Comparison of ENCODE assay signal across 1 cellular context in genomic region chr6:150245148-150245547, GRCh38.
TF ChIP-seq lines count a peak whose summit lies in the region.

No MANE protein-coding gene starts in this region.

TF ChIP-seq in K562, 482 proteins besides CTCF, POLR2A, EP300 and RAD21:
- peak; percentile 37 for TF ChIP-seq CBFA2T3 (IDR thresholded peaks at IDR 0.05)
- TF ChIP-seq TARDBP (IDR thresholded peaks at IDR 0.05): no peak
- TF ChIP-seq ZNF408 (CRISPR knock-in tag; IDR thresholded peaks at IDR 0.05; ENCODE audit: low read depth): no peak
- peak; percentile 86 for TF ChIP-seq MEIS2 (IDR thresholded peaks at IDR 0.05; ENCODE audit: partially characterized antibody)
- TF ChIP-seq TAF9B (IDR thresholded peaks at IDR 0.05; ENCODE audit: partially characterized antibody): no peak
- peak; percentile 17; the same call in 1 of the 2 replicates for TF ChIP-seq MECOM (CRISPR knock-in tag; IDR thresholded peaks at IDR 0.05)
- TF ChIP-seq NONO (IDR thresholded peaks at IDR 0.05; ENCODE audit: low read depth in 2 of 2, low read length in 1 of 2): no peak
- TF ChIP-seq, protein P1, sequence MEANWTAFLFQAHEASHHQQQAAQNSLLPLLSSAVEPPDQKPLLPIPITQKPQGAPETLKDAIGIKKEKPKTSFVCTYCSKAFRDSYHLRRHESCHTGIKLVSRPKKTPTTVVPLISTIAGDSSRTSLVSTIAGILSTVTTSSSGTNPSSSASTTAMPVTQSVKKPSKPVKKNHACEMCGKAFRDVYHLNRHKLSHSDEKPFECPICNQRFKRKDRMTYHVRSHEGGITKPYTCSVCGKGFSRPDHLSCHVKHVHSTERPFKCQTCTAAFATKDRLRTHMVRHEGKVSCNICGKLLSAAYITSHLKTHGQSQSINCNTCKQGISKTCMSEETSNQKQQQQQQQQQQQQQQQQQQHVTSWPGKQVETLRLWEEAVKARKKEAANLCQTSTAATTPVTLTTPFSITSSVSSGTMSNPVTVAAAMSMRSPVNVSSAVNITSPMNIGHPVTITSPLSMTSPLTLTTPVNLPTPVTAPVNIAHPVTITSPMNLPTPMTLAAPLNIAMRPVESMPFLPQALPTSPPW (CRISPR knock-in tag; IDR thresholded peaks at IDR 0.05): no peak
- peak; percentile 81 for TF ChIP-seq ZFP91 (CRISPR knock-in tag; IDR thresholded peaks at IDR 0.05)
- no peak for TF ChIP-seq ZNF232 (CRISPR knock-in tag; IDR thresholded peaks at IDR 0.05)
- TF ChIP-seq, protein P2, sequence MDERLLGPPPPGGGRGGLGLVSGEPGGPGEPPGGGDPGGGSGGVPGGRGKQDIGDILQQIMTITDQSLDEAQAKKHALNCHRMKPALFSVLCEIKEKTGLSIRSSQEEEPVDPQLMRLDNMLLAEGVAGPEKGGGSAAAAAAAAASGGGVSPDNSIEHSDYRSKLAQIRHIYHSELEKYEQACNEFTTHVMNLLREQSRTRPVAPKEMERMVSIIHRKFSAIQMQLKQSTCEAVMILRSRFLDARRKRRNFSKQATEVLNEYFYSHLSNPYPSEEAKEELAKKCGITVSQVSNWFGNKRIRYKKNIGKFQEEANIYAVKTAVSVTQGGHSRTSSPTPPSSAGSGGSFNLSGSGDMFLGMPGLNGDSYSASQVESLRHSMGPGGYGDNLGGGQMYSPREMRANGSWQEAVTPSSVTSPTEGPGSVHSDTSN (CRISPR knock-in tag; IDR thresholded peaks at IDR 0.05; ENCODE audit: low read depth): no peak
- TF ChIP-seq, protein P2 (tag; conservative IDR thresholded peaks at IDR 0.05; ENCODE audit: low read depth): peak; percentile 71
- no peak for TF ChIP-seq C11orf30 (IDR thresholded peaks at IDR 0.05; ENCODE audit: low read depth)
- no peak for TF ChIP-seq TEAD1 (CRISPR knock-in tag; IDR thresholded peaks at IDR 0.05)
- peak; percentile 81 to 83 for TF ChIP-seq KDM1A (IDR thresholded peaks at IDR 0.05)
- peak; percentile 65 to 83; a peak in 3 of 4 replicates for TF ChIP-seq RCOR1 (IDR thresholded peaks at IDR 0.05; ENCODE audit: borderline replicate concordance in 1 of 2, low read depth in 2 of 2, low read length in 2 of 2)
- TF ChIP-seq PKNOX1 (IDR thresholded peaks at IDR 0.05): peak; percentile 48
- TF ChIP-seq FOSL1 (tag; conservative IDR thresholded peaks at IDR 0.05): 0 out of 2 replicates have a peak, but pooled peaks have one; percentile 27
- peak; percentile 20; the same call in 1 of the 2 replicates for TF ChIP-seq CTBP1 (IDR thresholded peaks at IDR 0.05; ENCODE audit: borderline replicate concordance)
TF ChIP-seq in K562: peak in this region for 10.
